9 cellular contexts compared by ENCODE assay signal in genomic region chr15:78541744-78542034, GRCh38. TPM values are rescaled to one million over a fixed set of nuclear protein-coding genes. Genes with fewer than 3 reads are reported as not detected.
DNase-seq lines count a peak whose midpoint lies in the region; ATAC-seq and TF ChIP-seq lines count a peak whose summit lies in the region.
"Had no signal": no experiment of that assay in that cellular context is flagged by ENCODE, and none has a peak within 500 bp of the region (broad histone marks: within the 10 kb centered on the region; RNA-seq: fewer than 3 reads in every experiment).

No MANE protein-coding gene starts in this region.

- H3K9me3 ChIP-seq in T-helper 17 cell (ENCODE audit: control insufficient read depth, low read length, poor library complexity, severe bottlenecking) (no peaks in the 10 kb centered on the region), gastrocnemius medialis (no peaks in the 10 kb centered on the region), adrenal gland (replicated peaks in 1 of 3) (no peaks in the 10 kb centered on the region)

- H3K9me2 ChIP-seq in GM23338 (ENCODE audit: insufficient read depth), result peaks cover 3% of the 10 kb centered on the region; the same call in 1 of the 2 replicates

- H3K4me3 Mint-ChIP-seq in GM23338, result peak overlapping the region; percentile 95
- H3K4me3 Mint-ChIP-seq in T-helper 17 cell, result peak overlapping the region; percentile 95

- intact Hi-C loops in gastrocnemius medialis (cut with DNase I; ENCODE audit: low total_unique reads) (no loop called here), adrenal gland (cut with DNase I) (no loop called here)

- no peak for TF ChIP-seq POLR2A in gastrocnemius medialis (IDR thresholded peaks at IDR 0.05)
- no peak for TF ChIP-seq POLR2A in adrenal gland (IDR thresholded peaks at IDR 0.05)

- WGBS in adrenal gland, 4 donors, result 26 to 38% (median 31%) methylated on average over 1 of the region's 1 CpG

- H3K36me3 ChIP-seq in GM23338 (ENCODE audit: insufficient read depth), result peaks cover 46% of the 10 kb centered on the region
- peaks cover 4 to 41% of the 10 kb centered on the region in 2 donors for H3K36me3 ChIP-seq in gastrocnemius medialis
- H3K36me3 ChIP-seq in adrenal gland (replicated peaks in 1 of 2), result peaks cover 0 to 45% of the 10 kb centered on the region in 2 donors

- H3K27me3 Mint-ChIP-seq in GM23338 (ENCODE audit: insufficient read depth, low read depth, poor library complexity), result peaks cover 9% of the 10 kb centered on the region
- H3K27me3 Mint-ChIP-seq in T-helper 17 cell, result no peaks in the 10 kb centered on the region

- peaks cover 22% of the 10 kb centered on the region for H3K79me2 ChIP-seq in GM23338 (replicated peaks; ENCODE audit: insufficient read depth)

- H3K9me3 Mint-ChIP-seq in GM23338, result no peaks in the 10 kb centered on the region; the same call in 2 of the 3 replicates

- H3K4me3 ChIP-seq in GM23338, result peak overlapping the region; percentile 88
- peak overlapping the region; percentile 93 for H3K4me3 ChIP-seq in fibroblast of the aortic adventitia (ENCODE audit: low read depth, low read length)
- H3K4me3 ChIP-seq in gastrocnemius medialis, result peak overlapping the region; percentile 76 to 90 (median 84)
- peak overlapping the region in 1 of 4 donors; percentile 68 for H3K4me3 ChIP-seq in adrenal gland

- in situ Hi-C loops in gastrocnemius medialis (cut with MboI; ENCODE audit: low sequenced_read_pairs in 4 of 4), result no loop called here

- H3K27me3 ChIP-seq in GM23338 (ENCODE audit: insufficient read depth), result no peaks in the 10 kb centered on the region
- no peaks in the 10 kb centered on the region for H3K27me3 ChIP-seq in gastrocnemius medialis
- no peaks in the 10 kb centered on the region for H3K27me3 ChIP-seq in adrenal gland

- H3F3A ChIP-seq in GM23338 (replicated peaks; ENCODE audit: low read depth), result no peaks in the 10 kb centered on the region

- ATAC-seq in GM23338, result no peak
- no peak for ATAC-seq in T-helper 17 cell
- ATAC-seq in gastrocnemius medialis, result no peak
- no peak for ATAC-seq in HG02852 (IDR thresholded peaks at IDR 0.05; ENCODE audit: unreplicated experiment)
- ATAC-seq in HG03571 (IDR thresholded peaks at IDR 0.05; ENCODE audit: unreplicated experiment), result no peak

- H3K27ac ChIP-seq in GM23338 (ENCODE audit: low read depth), result no peak overlapping the region
- peak overlapping the region; percentile 91 to 97 (median 94) for H3K27ac ChIP-seq in gastrocnemius medialis
- no peak overlapping the region for H3K27ac ChIP-seq in adrenal gland

- peak overlapping the region; percentile 95 for H3K4me2 ChIP-seq in GM23338

- H2AFZ ChIP-seq in GM23338, result no peak overlapping the region

- DNase-seq in GM23338 (ENCODE audit: low spot score) (no peak), T-helper 17 cell (no peak), fibroblast of the aortic adventitia (ENCODE audit: low read depth) (no peak), gastrocnemius medialis (no peak), adrenal gland (no peak), NCI-H1417 (lab: John Stamatoyannopoulos, UW) (no peak)
- DNase-seq: NCI-H187 treated with DMSO at 0.1 percent for 48 hours had no signal

- peaks cover 8% of the 10 kb centered on the region; the same call in 1 of the 2 replicates for H3K4me1 ChIP-seq in GM23338 (ENCODE audit: insufficient read depth)
- peaks cover 12 to 16% of the 10 kb centered on the region in 2 donors for H3K4me1 ChIP-seq in gastrocnemius medialis
- H3K4me1 ChIP-seq in adrenal gland (replicated peaks in 1 of 2), result peaks cover 7 to 29% of the 10 kb centered on the region in 2 donors

- TF ChIP-seq CTCF in GM23338 (conservative IDR thresholded peaks at IDR 0.05; ENCODE audit: low read depth in 2 of 2) (no peak), fibroblast of the aortic adventitia (IDR thresholded peaks at IDR 0.05; ENCODE audit: insufficient read depth, low read length) (no peak), gastrocnemius medialis (IDR thresholded peaks at IDR 0.05 in 4 of 5, conservative IDR thresholded peaks at IDR 0.05 in 1 of 5) (no peak), adrenal gland (IDR thresholded peaks at IDR 0.05) (no peak)

- peaks cover 9% of the 10 kb centered on the region for H3K4me1 Mint-ChIP-seq in GM23338
- peaks cover 28% of the 10 kb centered on the region for H3K4me1 Mint-ChIP-seq in T-helper 17 cell

- H3K36me3 Mint-ChIP-seq in GM23338 (ENCODE audit: low read depth) (peaks cover 46% of the 10 kb centered on the region), T-helper 17 cell (ENCODE audit: low read depth) (peaks cover 6% of the 10 kb centered on the region)

- H4K20me1 ChIP-seq in GM23338 (replicated peaks; ENCODE audit: insufficient read depth), result peaks cover 23% of the 10 kb centered on the region; the same call in 1 of the 2 replicates

- H3K27ac Mint-ChIP-seq in GM23338 (peak overlapping the region; percentile 30; the same call in 1 of the 2 replicates), T-helper 17 cell (peak overlapping the region; percentile 98)

TF ChIP-seq in GM23338, 12 proteins besides CTCF, POLR2A, EP300 and RAD21 (continues in another document):
- TF ChIP-seq NANOG (IDR thresholded peaks at IDR 0.05; ENCODE audit: borderline replicate concordance) (no peak), ZNF114 (CRISPR knock-in tag; IDR thresholded peaks at IDR 0.05) (no peak), ZNF331 (CRISPR knock-in tag; IDR thresholded peaks at IDR 0.05; ENCODE audit: low read depth) (no peak), POLR2AphosphoS5 (IDR thresholded peaks at IDR 0.05; ENCODE audit: low read depth) (no peak), EZH2phosphoT487 (IDR thresholded peaks at IDR 0.05; ENCODE audit: unreplicated experiment) (no peak), STAT1 (IDR thresholded peaks at IDR 0.05; ENCODE audit: unreplicated experiment) (no peak)
- TF ChIP-seq, protein P1, sequence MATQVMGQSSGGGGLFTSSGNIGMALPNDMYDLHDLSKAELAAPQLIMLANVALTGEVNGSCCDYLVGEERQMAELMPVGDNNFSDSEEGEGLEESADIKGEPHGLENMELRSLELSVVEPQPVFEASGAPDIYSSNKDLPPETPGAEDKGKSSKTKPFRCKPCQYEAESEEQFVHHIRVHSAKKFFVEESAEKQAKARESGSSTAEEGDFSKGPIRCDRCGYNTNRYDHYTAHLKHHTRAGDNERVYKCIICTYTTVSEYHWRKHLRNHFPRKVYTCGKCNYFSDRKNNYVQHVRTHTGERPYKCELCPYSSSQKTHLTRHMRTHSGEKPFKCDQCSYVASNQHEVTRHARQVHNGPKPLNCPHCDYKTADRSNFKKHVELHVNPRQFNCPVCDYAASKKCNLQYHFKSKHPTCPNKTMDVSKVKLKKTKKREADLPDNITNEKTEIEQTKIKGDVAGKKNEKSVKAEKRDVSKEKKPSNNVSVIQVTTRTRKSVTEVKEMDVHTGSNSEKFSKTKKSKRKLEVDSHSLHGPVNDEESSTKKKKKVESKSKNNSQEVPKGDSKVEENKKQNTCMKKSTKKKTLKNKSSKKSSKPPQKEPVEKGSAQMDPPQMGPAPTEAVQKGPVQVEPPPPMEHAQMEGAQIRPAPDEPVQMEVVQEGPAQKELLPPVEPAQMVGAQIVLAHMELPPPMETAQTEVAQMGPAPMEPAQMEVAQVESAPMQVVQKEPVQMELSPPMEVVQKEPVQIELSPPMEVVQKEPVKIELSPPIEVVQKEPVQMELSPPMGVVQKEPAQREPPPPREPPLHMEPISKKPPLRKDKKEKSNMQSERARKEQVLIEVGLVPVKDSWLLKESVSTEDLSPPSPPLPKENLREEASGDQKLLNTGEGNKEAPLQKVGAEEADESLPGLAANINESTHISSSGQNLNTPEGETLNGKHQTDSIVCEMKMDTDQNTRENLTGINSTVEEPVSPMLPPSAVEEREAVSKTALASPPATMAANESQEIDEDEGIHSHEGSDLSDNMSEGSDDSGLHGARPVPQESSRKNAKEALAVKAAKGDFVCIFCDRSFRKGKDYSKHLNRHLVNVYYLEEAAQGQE (IDR thresholded peaks at IDR 0.05; ENCODE audit: unreplicated experiment), result no peak
- TF ChIP-seq, protein P2, sequence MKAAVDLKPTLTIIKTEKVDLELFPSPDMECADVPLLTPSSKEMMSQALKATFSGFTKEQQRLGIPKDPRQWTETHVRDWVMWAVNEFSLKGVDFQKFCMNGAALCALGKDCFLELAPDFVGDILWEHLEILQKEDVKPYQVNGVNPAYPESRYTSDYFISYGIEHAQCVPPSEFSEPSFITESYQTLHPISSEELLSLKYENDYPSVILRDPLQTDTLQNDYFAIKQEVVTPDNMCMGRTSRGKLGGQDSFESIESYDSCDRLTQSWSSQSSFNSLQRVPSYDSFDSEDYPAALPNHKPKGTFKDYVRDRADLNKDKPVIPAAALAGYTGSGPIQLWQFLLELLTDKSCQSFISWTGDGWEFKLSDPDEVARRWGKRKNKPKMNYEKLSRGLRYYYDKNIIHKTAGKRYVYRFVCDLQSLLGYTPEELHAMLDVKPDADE (IDR thresholded peaks at IDR 0.05), result no peak

RNA-seq across cellular contexts. Expression of gene PSMA4, which starts 1.4 kb away (rescaled TPM):
- total RNA-seq in GM23338 (2014; rRNA removed; shearing (Covaris generic)), result 301 and 322 TPM in 2 replicates
- polyA plus RNA-seq in GM23338 (2016; fragmentation: Nextera tagmentation; extraction: Ambion mirVana) (466 and 552 TPM in 2 replicates), adrenal gland (100 to 1,000 TPM; 126 to 372 (median 173) TPM)
- total RNA-seq in T-helper 17 cell (10 to 100 TPM; 66.6 to 72.8 TPM), fibroblast of the aortic adventitia (ENCODE audit: low replicate concordance) (107 and 275 TPM in 2 replicates), gastrocnemius medialis (100 to 1,000 TPM; 176 to 243 (median 212) TPM), adrenal gland (100 to 1,000 TPM in 7 of 8 donors, 10 to 100 TPM in 1; 86.3 to 255 (median 141) TPM)

RNA-seq across cellular contexts. Expression of gene CHRNA5, which starts 23.6 kb away (rescaled TPM):
- total RNA-seq in GM23338 (2014; rRNA removed; shearing (Covaris generic)), result 19.6 and 26.2 TPM in 2 replicates
- polyA plus RNA-seq in GM23338 (2016; fragmentation: Nextera tagmentation; extraction: Ambion mirVana), result 23.3 and 29.3 TPM in 2 replicates
- total RNA-seq in T-helper 17 cell, result under 1 TPM; 0.39 to 0.65 TPM
- 1.1 and 1.6 TPM in 2 replicates for total RNA-seq in fibroblast of the aortic adventitia (ENCODE audit: low replicate concordance)
- 1 to 10 TPM in 2 of 4 donors, under 1 TPM in 2; 0.07 to 1.6 (median 0.71) TPM for total RNA-seq in gastrocnemius medialis
- 1 to 10 TPM in 3 of 8 donors, under 1 TPM in 4, not detected in 1; 0.18 to 1.7 (median 0.98) TPM for total RNA-seq in adrenal gland
- 1 to 10 TPM; 1.0 to 1.7 (median 1.6) TPM for polyA plus RNA-seq in adrenal gland

RNA-seq across cellular contexts. Expression of gene HYKK, which starts 34.3 kb away (rescaled TPM):
- 5.0 and 5.5 TPM in 2 replicates for total RNA-seq in GM23338 (2014; rRNA removed; shearing (Covaris generic))
- polyA plus RNA-seq in GM23338 (2016; fragmentation: Nextera tagmentation; extraction: Ambion mirVana), result 2.9 and 4.0 TPM in 2 replicates
- total RNA-seq in T-helper 17 cell, result 1 to 10 TPM; 1.1 to 2.0 TPM
- 3.3 and 10.2 TPM in 2 replicates for total RNA-seq in fibroblast of the aortic adventitia (ENCODE audit: low replicate concordance)
- total RNA-seq in gastrocnemius medialis, result 1 to 10 TPM in 3 of 4 donors, under 1 TPM in 1; 0.87 to 6.6 (median 4.4) TPM
- 10 to 100 TPM in 2 of 8 donors, 1 to 10 TPM in 6; 4.8 to 17.1 (median 8.0) TPM for total RNA-seq in adrenal gland
- 1 to 10 TPM; 3.1 to 7.0 (median 5.5) TPM for polyA plus RNA-seq in adrenal gland

Comparison
In these comparisons a context has a peak if more than half of its experiments do, and no peak if none do; other contexts are left out.
1. H3K27ac ChIP-seq: peak in gastrocnemius medialis (4 of 4); none in GM23338 (single experiment) and adrenal gland (0 of 5).